ENCODE assay signal across 34 cellular contexts in the genomic region with DNA sequence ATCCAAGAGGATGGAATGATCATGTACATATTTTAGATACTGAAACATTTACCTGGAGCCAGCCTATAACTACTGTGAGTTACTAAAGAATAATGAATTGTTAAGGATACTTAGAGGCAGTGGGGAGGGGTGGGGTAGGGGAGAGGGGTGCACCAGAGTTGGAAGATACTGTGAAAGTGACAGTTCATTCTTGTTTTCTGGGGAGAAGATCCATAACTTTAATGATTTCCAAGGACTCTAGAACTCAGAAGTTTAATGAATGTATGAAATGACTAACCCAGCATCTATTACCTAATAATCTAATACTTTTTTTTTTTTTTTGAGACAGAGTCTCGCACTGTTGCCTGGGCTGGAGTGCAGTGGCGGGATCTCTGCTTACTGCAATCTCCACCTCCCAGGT.
"Had no signal": no experiment of that assay in that cellular context is flagged by ENCODE, and none has a peak within 500 bp of the region (broad histone marks: within the 10 kb centered on the region; RNA-seq: fewer than 3 reads in every experiment).

No MANE protein-coding gene starts in this region.

- H3K4me3 ChIP-seq: MG63 had no signal

- H3K9me3 ChIP-seq: MG63 had no signal

- H3K27me3 ChIP-seq: MG63 had no signal

- DNase-seq: Karpas-422, Kasumi-1, MG63, MM.1S, MV-4-11, NCI-H1048, NCI-H1092, NCI-H1092 treated with DMSO at 0.1 percent for 48 hours, NCI-H1105, NCI-H1105 treated with DMSO at 0.1 percent for 48 hours, NCI-H1417, NCI-H1417 treated with DMSO at 0.1 percent for 48 hours, NCI-H1436, NCI-H1436 treated with DMSO at 0.1 percent for 48 hours, NCI-H146, NCI-H1694, NCI-H1694 treated with DMSO at 0.1 percent for 48 hours, NCI-H187, NCI-H187 treated with DMSO at 0.1 percent for 48 hours, NCI-H1930, NCI-H2029, NCI-H2029 treated with DMSO at 0.1 percent for 48 hours, NCI-H2081, NCI-H2081 treated with DMSO at 0.1 percent for 48 hours, NCI-H2107, NCI-H2171, NCI-H2171 treated with DMSO at 0.1 percent for 48 hours, NCI-H2227 treated with DMSO at 0.1 percent for 48 hours, NCI-H226, NCI-H345, NCI-H446, NCI-H446 treated with DMSO at 0.1 percent for 48 hours, NCI-H510A, NCI-H510A treated with DMSO at 0.1 percent for 48 hours had no signal
